ENCODE assay signal across 9 cellular contexts in genomic region chr6:53483423-53484353, GRCh38.
DNase-seq lines count a peak whose midpoint lies in the region; ATAC-seq and TF ChIP-seq lines count a peak whose summit lies in the region.
"Had no signal": no experiment of that assay in that cellular context is flagged by ENCODE, and none has a peak within 500 bp of the region (broad histone marks: within the 10 kb centered on the region; RNA-seq: fewer than 3 reads in every experiment).

No MANE protein-coding gene starts in this region.

- ATAC-seq in stimulated activated naive CD8-positive, alpha-beta T cell treated with anti-CD3 and anti-CD28 coated beads, Interleukin-15, amount 100 ng/mL, for 72 hours, result no peak
- no peak for ATAC-seq in GM21576 (IDR thresholded peaks at IDR 0.05; ENCODE audit: unreplicated experiment)

- H3K4me3 ChIP-seq in H7 (ENCODE audit: insufficient read depth, low read depth, low read length), result no peak overlapping the region

- no peaks in the 10 kb centered on the region for H3K36me3 Mint-ChIP-seq in stimulated activated naive CD8-positive, alpha-beta T cell treated with anti-CD3 and anti-CD28 coated beads, Interleukin-15, Interleukin-2, amounts not matched to agents 100 ng/mL and 50 ng/mL, for 24 hours (ENCODE audit: low read depth)
- no peaks in the 10 kb centered on the region for H3K36me3 Mint-ChIP-seq in activated T-cell treated with anti-CD3 and anti-CD28 coated beads, Interleukin-2, amount 50 U/mL, for 24 hours (ENCODE audit: low read depth)

- no peaks in the 10 kb centered on the region for H3K27me3 ChIP-seq in H7 (ENCODE audit: control insufficient read depth, insufficient read depth, low read length)

- DNase-seq in stimulated activated naive CD8-positive, alpha-beta T cell treated with anti-CD3 and anti-CD28 coated beads, Interleukin-15, amount 100 ng/mL, for 72 hours, result no peak
- DNase-seq in left kidney (ENCODE audit: low read depth, low spot score), result peak; percentile 37
- no peak for DNase-seq in H7
- DNase-seq in activated T-cell treated with anti-CD3 and anti-CD28 coated beads, Interleukin-2, amount 50 U/mL, for 24 hours, result no peak
- DNase-seq in HuH-7 (ENCODE audit: low spot score), result no peak

- H3K4me1 Mint-ChIP-seq in stimulated activated naive CD8-positive, alpha-beta T cell treated with anti-CD3 and anti-CD28 coated beads, Interleukin-15, Interleukin-2, amounts not matched to agents 100 ng/mL and 50 ng/mL, for 24 hours (ENCODE audit: low read depth), result peaks cover 25% of the 10 kb centered on the region
- H3K4me1 Mint-ChIP-seq in stimulated activated naive CD8-positive, alpha-beta T cell treated with anti-CD3 and anti-CD28 coated beads, Interleukin-15, amount 100 ng/mL, for 72 hours, result peaks cover 7% of the 10 kb centered on the region
- H3K4me1 Mint-ChIP-seq in activated T-cell treated with anti-CD3 and anti-CD28 coated beads, Interleukin-2, amount 50 U/mL, for 24 hours (ENCODE audit: low read depth), result peaks cover 10% of the 10 kb centered on the region

- H3K4me3 Mint-ChIP-seq in stimulated activated naive CD8-positive, alpha-beta T cell treated with anti-CD3 and anti-CD28 coated beads, Interleukin-15, Interleukin-2, amounts not matched to agents 100 ng/mL and 50 ng/mL, for 24 hours, result peak overlapping the region; percentile 6
- H3K4me3 Mint-ChIP-seq in stimulated activated naive CD8-positive, alpha-beta T cell treated with anti-CD3 and anti-CD28 coated beads, Interleukin-15, amount 100 ng/mL, for 72 hours, result no peak overlapping the region
- H3K4me3 Mint-ChIP-seq in activated T-cell treated with anti-CD3 and anti-CD28 coated beads, Interleukin-2, amount 50 U/mL, for 24 hours, result no peak overlapping the region
- H3K4me3 Mint-ChIP-seq: activated T-cell treated with anti-CD3 and anti-CD28 coated beads, Interleukin-2, amount 50 U/mL, for 4 hours had no signal

- H3K27ac ChIP-seq in VCaP, result peak overlapping the region; percentile 63

- no peak for TF ChIP-seq CTCF in VCaP (conservative IDR thresholded peaks at IDR 0.05)

- H3K27me3 Mint-ChIP-seq in stimulated activated naive CD8-positive, alpha-beta T cell treated with anti-CD3 and anti-CD28 coated beads, Interleukin-15, Interleukin-2, amounts not matched to agents 100 ng/mL and 50 ng/mL, for 24 hours, result peaks cover 16% of the 10 kb centered on the region
- H3K27me3 Mint-ChIP-seq in stimulated activated naive CD8-positive, alpha-beta T cell treated with anti-CD3 and anti-CD28 coated beads, Interleukin-15, amount 100 ng/mL, for 72 hours, result peaks cover 34% of the 10 kb centered on the region
- H3K27me3 Mint-ChIP-seq in activated T-cell treated with anti-CD3 and anti-CD28 coated beads, Interleukin-2, amount 50 U/mL, for 24 hours, result peaks cover 48% of the 10 kb centered on the region

- no peaks in the 10 kb centered on the region for H3K36me3 ChIP-seq in H7 (replicated peaks; ENCODE audit: control insufficient read depth, insufficient read depth, low read length)

- no peaks in the 10 kb centered on the region for H3K9me3 Mint-ChIP-seq in stimulated activated naive CD8-positive, alpha-beta T cell treated with anti-CD3 and anti-CD28 coated beads, Interleukin-15, Interleukin-2, amounts not matched to agents 100 ng/mL and 50 ng/mL, for 24 hours
- no peaks in the 10 kb centered on the region for H3K9me3 Mint-ChIP-seq in stimulated activated naive CD8-positive, alpha-beta T cell treated with anti-CD3 and anti-CD28 coated beads, Interleukin-15, amount 100 ng/mL, for 72 hours
- H3K9me3 Mint-ChIP-seq in activated T-cell treated with anti-CD3 and anti-CD28 coated beads, Interleukin-2, amount 50 U/mL, for 24 hours, result no peaks in the 10 kb centered on the region
- H3K9me3 Mint-ChIP-seq: activated T-cell treated with anti-CD3 and anti-CD28 coated beads, Interleukin-2, amount 50 U/mL, for 4 hours had no signal

- H3K27ac Mint-ChIP-seq in stimulated activated naive CD8-positive, alpha-beta T cell treated with anti-CD3 and anti-CD28 coated beads, Interleukin-15, Interleukin-2, amounts not matched to agents 100 ng/mL and 50 ng/mL, for 24 hours, result no peak overlapping the region
- H3K27ac Mint-ChIP-seq in stimulated activated naive CD8-positive, alpha-beta T cell treated with anti-CD3 and anti-CD28 coated beads, Interleukin-15, amount 100 ng/mL, for 72 hours, result no peak overlapping the region
- no peak overlapping the region for H3K27ac Mint-ChIP-seq in activated T-cell treated with anti-CD3 and anti-CD28 coated beads, Interleukin-2, amount 50 U/mL, for 24 hours
